9 cellular contexts compared by ENCODE assay signal in the genomic region with DNA sequence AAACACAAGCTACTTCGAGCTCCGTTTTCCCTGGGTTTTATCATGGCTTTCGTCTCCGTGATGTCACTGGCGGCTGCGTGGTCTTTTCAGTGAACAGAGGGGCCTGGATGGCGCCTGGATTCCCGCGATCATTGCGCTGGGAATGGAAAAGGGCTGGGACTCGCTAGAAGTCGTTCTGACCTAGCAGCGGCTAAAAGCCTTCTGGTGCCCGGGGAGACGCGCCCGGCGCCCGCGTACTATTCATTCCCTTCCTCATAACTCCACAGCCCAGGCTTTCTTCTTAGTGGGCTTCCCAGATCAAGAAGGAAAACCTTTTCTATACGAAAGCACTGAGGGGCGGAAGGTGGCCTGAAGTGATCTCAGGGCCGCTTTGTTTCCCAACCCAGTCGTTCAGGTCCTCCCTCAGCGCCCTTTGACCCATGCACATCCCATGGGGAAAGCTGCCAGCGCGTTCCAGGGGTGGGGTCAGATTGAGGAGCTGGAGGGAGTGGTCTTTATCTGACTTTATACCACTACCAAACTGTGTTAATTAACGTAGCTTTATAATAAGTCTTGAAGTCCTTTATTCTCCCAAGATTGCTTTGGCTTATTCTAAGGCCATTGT.
DNase-seq lines count a peak whose midpoint lies in the region; ATAC-seq and TF ChIP-seq lines count a peak whose summit lies in the region.
"Had no signal": no experiment of that assay in that cellular context is flagged by ENCODE, and none has a peak within 500 bp of the region (broad histone marks: within the 10 kb centered on the region; RNA-seq: fewer than 3 reads in every experiment).

No MANE protein-coding gene starts in this region.

- H3K9me3 Mint-ChIP-seq in effector memory CD8-positive, alpha-beta T cell: no peaks in the 10 kb centered on the region
- H3K9me3 Mint-ChIP-seq in natural killer cell treated with Interleukin-12 subunit alpha and Interleukin-12 subunit beta and Interleukin-15 and Interleukin-18, amount 100 ng/mL, for 72 hours: no peaks in the 10 kb centered on the region

- H3K4me3 ChIP-seq in foreskin fibroblast (ENCODE audit: low read depth in 1 of 2, low read length in 2 of 2): no peak overlapping the region

- peak overlapping the region; percentile 89 to 95 for H3K27ac Mint-ChIP-seq in effector memory CD8-positive, alpha-beta T cell
- H3K27ac Mint-ChIP-seq in natural killer cell treated with Interleukin-12 subunit alpha and Interleukin-12 subunit beta and Interleukin-15 and Interleukin-18, amount 100 ng/mL, for 72 hours: peak overlapping the region; percentile 85 to 95

- no peak for ATAC-seq in effector memory CD8-positive, alpha-beta T cell (replicated peaks)
- ATAC-seq in natural killer cell treated with Interleukin-12 subunit alpha and Interleukin-12 subunit beta and Interleukin-15 and Interleukin-18, amount 100 ng/mL, for 72 hours: no peak
- no peak for ATAC-seq in GM18909 (IDR thresholded peaks at IDR 0.05; ENCODE audit: poor library complexity, unreplicated experiment)

- no peaks in the 10 kb centered on the region for H3K27me3 Mint-ChIP-seq in effector memory CD8-positive, alpha-beta T cell
- H3K27me3 Mint-ChIP-seq in natural killer cell treated with Interleukin-12 subunit alpha and Interleukin-12 subunit beta and Interleukin-15 and Interleukin-18, amount 100 ng/mL, for 72 hours: no peaks in the 10 kb centered on the region

- DNase-seq in COLO668 (lab: John Stamatoyannopoulos, UW; ENCODE audit: unreplicated experiment): peak; percentile 50
- peak; percentile 73 for DNase-seq in HuH-7 (ENCODE audit: low spot score)
- no peak for DNase-seq in effector memory CD8-positive, alpha-beta T cell
- DNase-seq in natural killer cell treated with Interleukin-12 subunit alpha and Interleukin-12 subunit beta and Interleukin-15 and Interleukin-18, amount 100 ng/mL, for 72 hours (ENCODE audit: low spot score): no peak
- no peak for DNase-seq in foreskin fibroblast
- DNase-seq in activated CD4-positive, alpha-beta T cell treated with anti-CD3 and anti-CD28 coated beads for 4 hours: no peak
- DNase-seq in EL: no peak
- DNase-seq: NCI-H1092 had no signal

- peaks cover 14 to 19% of the 10 kb centered on the region in 2 donors for H3K4me1 Mint-ChIP-seq in effector memory CD8-positive, alpha-beta T cell (ENCODE audit: low read depth in 2 of 2)
- H3K4me1 Mint-ChIP-seq in natural killer cell treated with Interleukin-12 subunit alpha and Interleukin-12 subunit beta and Interleukin-15 and Interleukin-18, amount 100 ng/mL, for 72 hours (ENCODE audit: low read depth in 2 of 2): peaks cover 10 to 15% of the 10 kb centered on the region in 2 donors

- H3K4me3 Mint-ChIP-seq in effector memory CD8-positive, alpha-beta T cell: peak overlapping the region; percentile 95 to 96
- peak overlapping the region; percentile 71 for H3K4me3 Mint-ChIP-seq in natural killer cell treated with Interleukin-12 subunit alpha and Interleukin-12 subunit beta and Interleukin-15 and Interleukin-18, amount 100 ng/mL, for 72 hours

- peaks cover 28% of the 10 kb centered on the region for H3K36me3 Mint-ChIP-seq in effector memory CD8-positive, alpha-beta T cell (ENCODE audit: insufficient read depth)
- no peaks in the 10 kb centered on the region for H3K36me3 Mint-ChIP-seq in natural killer cell treated with Interleukin-12 subunit alpha and Interleukin-12 subunit beta and Interleukin-15 and Interleukin-18, amount 100 ng/mL, for 72 hours

- no peak for TF ChIP-seq CTCF in foreskin fibroblast (IDR thresholded peaks at IDR 0.05; ENCODE audit: low read depth, low read length)

Comparison
In these comparisons a context has a peak if more than half of its experiments do, and no peak if none do; other contexts are left out.
1. DNase-seq: peak in COLO668 (single experiment) and HuH-7 (single experiment); none in effector memory CD8-positive, alpha-beta T cell (0 of 3), natural killer cell treated with Interleukin-12 subunit alpha and Interleukin-12 subunit beta and Interleukin-15 and Interleukin-18, amount 100 ng/mL, for 72 hours (single experiment), foreskin fibroblast (0 of 2), activated CD4-positive, alpha-beta T cell treated with anti-CD3 and anti-CD28 coated beads for 4 hours (0 of 2) and EL (single experiment).